ENCODE assay signal across 15 cellular contexts in genomic region chr5:163104496-163104895, GRCh38.
DNase-seq lines count a peak whose midpoint lies in the region; ATAC-seq and TF ChIP-seq lines count a peak whose summit lies in the region.
"Had no signal": no experiment of that assay in that cellular context is flagged by ENCODE, and none has a peak within 500 bp of the region (broad histone marks: within the 10 kb centered on the region; RNA-seq: fewer than 3 reads in every experiment).

No MANE protein-coding gene starts in this region.

- no peaks in the 10 kb centered on the region for H3K27me3 Mint-ChIP-seq in WTC11 (ENCODE audit: low read depth)
- H3K27me3 Mint-ChIP-seq in progenitor cell of endocrine pancreas = no peaks in the 10 kb centered on the region
- H3K27me3 Mint-ChIP-seq: activated CD4-positive, alpha-beta T cell treated with anti-CD3 and anti-CD28 coated beads, Interleukin-2, amount 10 ng/mL, durations not matched to agents 24 days and 14 days; T-cell had no signal

- H3K4me1 Mint-ChIP-seq in WTC11 = peaks cover 21% of the 10 kb centered on the region
- no peaks in the 10 kb centered on the region for H3K4me1 Mint-ChIP-seq in progenitor cell of endocrine pancreas (ENCODE audit: low read depth)
- H3K4me1 Mint-ChIP-seq: activated CD4-positive, alpha-beta T cell treated with anti-CD3 and anti-CD28 coated beads, Interleukin-2, amount 10 ng/mL, durations not matched to agents 24 days and 14 days; T-cell had no signal

- TF ChIP-seq CTCF in WTC11 (IDR thresholded peaks at IDR 0.05) (peak; percentile 37; the same call in 1 of the 2 replicates), progenitor cell of endocrine pancreas (IDR thresholded peaks at IDR 0.05; ENCODE audit: unreplicated experiment) (peak; percentile 39)

- CTCF ChIA-PET in WTC11 (lab: Charles Lee) = interaction anchor here (1.0 to 2.1 kb wide), 5 partner anchors 78 to 304 kb away, joined by 4 to 17 read pairs (median 4); no protein-coding TSS in a partner anchor

- H3K27ac Mint-ChIP-seq in WTC11 (no peak overlapping the region), progenitor cell of endocrine pancreas (no peak overlapping the region)
- H3K27ac Mint-ChIP-seq: activated CD4-positive, alpha-beta T cell treated with anti-CD3 and anti-CD28 coated beads, Interleukin-2, amount 10 ng/mL, durations not matched to agents 24 days and 14 days; activated T-helper 2 cell treated with anti-CD3 and anti-CD28 coated beads, Interferon-gamma antibody, Interleukin-2, Interleukin-4, amounts not matched to agents 10 μg/mL and 5 μg/mL and 100 μg/mL, durations not matched to agents 14 hours and 24 hours and 36 hours; HFFc6; T-cell had no signal

- POLR2A ChIA-PET in WTC11 (lab: Charles Lee) = no interaction called here

- H3K9me3 Mint-ChIP-seq in WTC11 (no peaks in the 10 kb centered on the region), progenitor cell of endocrine pancreas (ENCODE audit: low read depth) (no peaks in the 10 kb centered on the region)

- H3K4me3 Mint-ChIP-seq in WTC11 (no peak overlapping the region), progenitor cell of endocrine pancreas (ENCODE audit: low read depth) (no peak overlapping the region)
- H3K4me3 Mint-ChIP-seq: activated CD4-positive, alpha-beta T cell treated with anti-CD3 and anti-CD28 coated beads, Interleukin-2, amount 10 ng/mL, durations not matched to agents 24 days and 14 days; HFFc6; T-cell had no signal

- no peak overlapping the region for H3K4me3 ChIP-seq in Jurkat, Clone E6-1 (ENCODE audit: low read length)
- H3K4me3 ChIP-seq: dorsolateral prefrontal cortex, tibial artery had no signal

- ATAC-seq in WTC11 (peak; percentile 93), GM21381 (IDR thresholded peaks at IDR 0.05; ENCODE audit: unreplicated experiment) (no peak)
- ATAC-seq: T-cell had no signal

- DNase-seq in NCI-H82 (lab: John Stamatoyannopoulos, UW) = peak; percentile 32
- no peak for DNase-seq in NCI-H82 treated with DMSO at 0.1 percent for 48 hours (lab: John Stamatoyannopoulos, UW; ENCODE audit: unreplicated experiment)
- peak; percentile 54 for DNase-seq in Jurkat, Clone E6-1 (ENCODE audit: low read depth, low spot score)
- peak; percentile 69 for DNase-seq in WTC11 (ENCODE audit: low spot score)
- no peak for DNase-seq in progenitor cell of endocrine pancreas (ENCODE audit: low spot score, unreplicated experiment)
- no peak for DNase-seq in HPDE6-E6E7 (ENCODE audit: extremely low spot score)
- DNase-seq in D341Med (ENCODE audit: low spot score) = no peak
- DNase-seq: activated CD4-positive, alpha-beta T cell treated with anti-CD3 and anti-CD28 coated beads, Interleukin-2, amount 10 ng/mL, durations not matched to agents 24 days and 14 days; dorsolateral prefrontal cortex; HFFc6; NCI-H187 treated with DMSO at 0.1 percent for 48 hours; T-cell; tibial artery had no signal

- H3K36me3 Mint-ChIP-seq in WTC11 (no peaks in the 10 kb centered on the region), progenitor cell of endocrine pancreas (ENCODE audit: insufficient read depth) (no peaks in the 10 kb centered on the region)
- H3K36me3 Mint-ChIP-seq: T-cell had no signal

TF ChIP-seq in WTC11, 78 proteins besides CTCF, POLR2A, EP300 and RAD21:
- TF ChIP-seq, protein P1, sequence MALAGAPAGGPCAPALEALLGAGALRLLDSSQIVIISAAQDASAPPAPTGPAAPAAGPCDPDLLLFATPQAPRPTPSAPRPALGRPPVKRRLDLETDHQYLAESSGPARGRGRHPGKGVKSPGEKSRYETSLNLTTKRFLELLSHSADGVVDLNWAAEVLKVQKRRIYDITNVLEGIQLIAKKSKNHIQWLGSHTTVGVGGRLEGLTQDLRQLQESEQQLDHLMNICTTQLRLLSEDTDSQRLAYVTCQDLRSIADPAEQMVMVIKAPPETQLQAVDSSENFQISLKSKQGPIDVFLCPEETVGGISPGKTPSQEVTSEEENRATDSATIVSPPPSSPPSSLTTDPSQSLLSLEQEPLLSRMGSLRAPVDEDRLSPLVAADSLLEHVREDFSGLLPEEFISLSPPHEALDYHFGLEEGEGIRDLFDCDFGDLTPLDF (CRISPR knock-in tag; IDR thresholded peaks at IDR 0.05) = no peak
- no peak for TF ChIP-seq ELF4 (CRISPR knock-in tag; IDR thresholded peaks at IDR 0.05; ENCODE audit: low read depth)
- no peak for TF ChIP-seq SMAD3 (CRISPR knock-in tag; IDR thresholded peaks at IDR 0.05; ENCODE audit: borderline replicate concordance)
- TF ChIP-seq NFATC4 (CRISPR knock-in tag; IDR thresholded peaks at IDR 0.05) = no peak
- no peak for TF ChIP-seq USF2 (CRISPR knock-in tag; IDR thresholded peaks at IDR 0.05)
- TF ChIP-seq SMAD4 (CRISPR knock-in tag; IDR thresholded peaks at IDR 0.05) = no peak
- TF ChIP-seq, protein P2, sequence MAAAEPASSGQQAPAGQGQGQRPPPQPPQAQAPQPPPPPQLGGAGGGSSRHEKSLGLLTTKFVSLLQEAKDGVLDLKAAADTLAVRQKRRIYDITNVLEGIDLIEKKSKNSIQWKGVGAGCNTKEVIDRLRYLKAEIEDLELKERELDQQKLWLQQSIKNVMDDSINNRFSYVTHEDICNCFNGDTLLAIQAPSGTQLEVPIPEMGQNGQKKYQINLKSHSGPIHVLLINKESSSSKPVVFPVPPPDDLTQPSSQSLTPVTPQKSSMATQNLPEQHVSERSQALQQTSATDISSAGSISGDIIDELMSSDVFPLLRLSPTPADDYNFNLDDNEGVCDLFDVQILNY (CRISPR knock-in tag; IDR thresholded peaks at IDR 0.05) = no peak
- TF ChIP-seq ATF3 (CRISPR knock-in tag; conservative IDR thresholded peaks at IDR 0.05) = no peak
- TF ChIP-seq NFE2L1 (CRISPR knock-in tag; IDR thresholded peaks at IDR 0.05) = no peak
- TF ChIP-seq KAT7 (CRISPR knock-in tag; IDR thresholded peaks at IDR 0.05; ENCODE audit: borderline replicate concordance) = no peak
- no peak for TF ChIP-seq GTF2I (CRISPR knock-in tag; conservative IDR thresholded peaks at IDR 0.05)
- TF ChIP-seq, protein P3, sequence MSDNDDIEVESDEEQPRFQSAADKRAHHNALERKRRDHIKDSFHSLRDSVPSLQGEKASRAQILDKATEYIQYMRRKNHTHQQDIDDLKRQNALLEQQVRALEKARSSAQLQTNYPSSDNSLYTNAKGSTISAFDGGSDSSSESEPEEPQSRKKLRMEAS (CRISPR knock-in tag; IDR thresholded peaks at IDR 0.05) = no peak
- TF ChIP-seq, protein P4, sequence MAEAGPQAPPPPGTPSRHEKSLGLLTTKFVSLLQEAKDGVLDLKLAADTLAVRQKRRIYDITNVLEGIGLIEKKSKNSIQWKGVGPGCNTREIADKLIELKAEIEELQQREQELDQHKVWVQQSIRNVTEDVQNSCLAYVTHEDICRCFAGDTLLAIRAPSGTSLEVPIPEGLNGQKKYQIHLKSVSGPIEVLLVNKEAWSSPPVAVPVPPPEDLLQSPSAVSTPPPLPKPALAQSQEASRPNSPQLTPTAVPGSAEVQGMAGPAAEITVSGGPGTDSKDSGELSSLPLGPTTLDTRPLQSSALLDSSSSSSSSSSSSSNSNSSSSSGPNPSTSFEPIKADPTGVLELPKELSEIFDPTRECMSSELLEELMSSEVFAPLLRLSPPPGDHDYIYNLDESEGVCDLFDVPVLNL (CRISPR knock-in tag; IDR thresholded peaks at IDR 0.05; ENCODE audit: borderline replicate concordance, low read depth) = no peak
- TF ChIP-seq RORB (CRISPR knock-in tag; IDR thresholded peaks at IDR 0.05) = no peak
- no peak for TF ChIP-seq CREB1 (CRISPR knock-in tag; IDR thresholded peaks at IDR 0.05)
- TF ChIP-seq TP53 (CRISPR knock-in tag; IDR thresholded peaks at IDR 0.05) = no peak
- no peak for TF ChIP-seq HMGA2 (CRISPR knock-in tag; IDR thresholded peaks at IDR 0.05)
- TF ChIP-seq ZNF121 (CRISPR knock-in tag; IDR thresholded peaks at IDR 0.05) = no peak
- no peak for TF ChIP-seq ZNF232 (CRISPR knock-in tag; IDR thresholded peaks at IDR 0.05)
- TF ChIP-seq AFF4 (CRISPR knock-in tag; IDR thresholded peaks at IDR 0.05; ENCODE audit: borderline replicate concordance) = no peak

Comparison
In these comparisons a context has a peak if more than half of its experiments do, and no peak if none do; other contexts are left out.
1. DNase-seq: peak in NCI-H82 (single experiment), Jurkat, Clone E6-1 (single experiment) and WTC11 (single experiment); none in NCI-H82 treated with DMSO at 0.1 percent for 48 hours (single experiment), progenitor cell of endocrine pancreas (single experiment), HPDE6-E6E7 (single experiment) and D341Med (single experiment).